ENCODE assay signal across 9 cellular contexts in genomic region chr15:64912379-64912778, GRCh38. TPM values are rescaled to one million over a fixed set of nuclear protein-coding genes. Genes with fewer than 3 reads are reported as not detected.
DNase-seq lines count a peak whose midpoint lies in the region; ATAC-seq and TF ChIP-seq lines count a peak whose summit lies in the region.
"Had no signal": no experiment of that assay in that cellular context is flagged by ENCODE, and none has a peak within 500 bp of the region (broad histone marks: within the 10 kb centered on the region; RNA-seq: fewer than 3 reads in every experiment).

No MANE protein-coding gene starts in this region.

- in situ Hi-C loops in brain microvascular endothelial cell (cut with HindIII; ENCODE audit: low pct_ligation_motif_present, low sequenced_read_pairs): no loop called here

- intact Hi-C loops in colonic mucosa (cut with DNase I): no loop called here

- H3K4me3 Mint-ChIP-seq in stimulated activated naive CD8-positive, alpha-beta T cell treated with anti-CD3 and anti-CD28 coated beads, Interleukin-15, Interleukin-2, amounts not matched to agents 100 ng/mL and 50 ng/mL, for 24 hours: peak overlapping the region; percentile 18
- H3K4me3 Mint-ChIP-seq in stimulated activated naive CD8-positive, alpha-beta T cell treated with anti-CD3 and anti-CD28 coated beads, Interleukin-15, amount 100 ng/mL, for 72 hours: peak overlapping the region in 1 of 2 donors; percentile 83
- H3K4me3 Mint-ChIP-seq in naive B cell: peak overlapping the region in 5 of 8 donors; percentile 1 to 81 (median 59)

- H3K9me3 Mint-ChIP-seq in stimulated activated naive CD8-positive, alpha-beta T cell treated with anti-CD3 and anti-CD28 coated beads, Interleukin-15, Interleukin-2, amounts not matched to agents 100 ng/mL and 50 ng/mL, for 24 hours: no peaks in the 10 kb centered on the region
- H3K9me3 Mint-ChIP-seq in stimulated activated naive CD8-positive, alpha-beta T cell treated with anti-CD3 and anti-CD28 coated beads, Interleukin-15, amount 100 ng/mL, for 72 hours: no peaks in the 10 kb centered on the region
- H3K9me3 Mint-ChIP-seq in naive B cell: no peaks in the 10 kb centered on the region

- TF ChIP-seq CTCF in colonic mucosa (IDR thresholded peaks at IDR 0.05) (no peak), brain microvascular endothelial cell (IDR thresholded peaks at IDR 0.05; ENCODE audit: low read depth, low read length, missing control alignments) (no peak)

- no peaks in the 10 kb centered on the region for H3K36me3 ChIP-seq in colonic mucosa
- H3K36me3 ChIP-seq in brain microvascular endothelial cell (replicated peaks): no peaks in the 10 kb centered on the region

- DNase-seq in stimulated activated naive CD8-positive, alpha-beta T cell treated with anti-CD3 and anti-CD28 coated beads, Interleukin-15, amount 100 ng/mL, for 72 hours: no peak
- DNase-seq in colonic mucosa (no peak), naive B cell (no peak), brain microvascular endothelial cell (no peak), NCI-H524 treated with DMSO at 0.1 percent for 48 hours (lab: John Stamatoyannopoulos, UW) (no peak), HK-2 (ENCODE audit: unreplicated experiment) (no peak)
- DNase-seq: NCI-H2171 treated with DMSO at 0.1 percent for 48 hours had no signal

- H3K27ac ChIP-seq in colonic mucosa: no peak overlapping the region
- H3K27ac ChIP-seq in brain microvascular endothelial cell: no peak overlapping the region

- no peak overlapping the region for H3K27ac Mint-ChIP-seq in stimulated activated naive CD8-positive, alpha-beta T cell treated with anti-CD3 and anti-CD28 coated beads, Interleukin-15, Interleukin-2, amounts not matched to agents 100 ng/mL and 50 ng/mL, for 24 hours
- no peak overlapping the region for H3K27ac Mint-ChIP-seq in stimulated activated naive CD8-positive, alpha-beta T cell treated with anti-CD3 and anti-CD28 coated beads, Interleukin-15, amount 100 ng/mL, for 72 hours
- peak overlapping the region in 1 of 6 donors; percentile 62 for H3K27ac Mint-ChIP-seq in naive B cell

- H3K4me1 ChIP-seq in colonic mucosa: no peaks in the 10 kb centered on the region

- no peaks in the 10 kb centered on the region for H3K27me3 ChIP-seq in colonic mucosa
- H3K27me3 ChIP-seq in brain microvascular endothelial cell (replicated peaks): no peaks in the 10 kb centered on the region

- H3K27me3 Mint-ChIP-seq in stimulated activated naive CD8-positive, alpha-beta T cell treated with anti-CD3 and anti-CD28 coated beads, Interleukin-15, Interleukin-2, amounts not matched to agents 100 ng/mL and 50 ng/mL, for 24 hours: peaks cover 8% of the 10 kb centered on the region
- H3K27me3 Mint-ChIP-seq in stimulated activated naive CD8-positive, alpha-beta T cell treated with anti-CD3 and anti-CD28 coated beads, Interleukin-15, amount 100 ng/mL, for 72 hours: peaks cover 25% of the 10 kb centered on the region
- peaks cover 18 to 39% (median 21%) of the 10 kb centered on the region in 3 donors for H3K27me3 Mint-ChIP-seq in naive B cell

- H3K4me3 ChIP-seq in colonic mucosa (peak overlapping the region; percentile 33), brain microvascular endothelial cell (ENCODE audit: low read depth, low read length) (no peak overlapping the region)

- no peak for ATAC-seq in stimulated activated naive CD8-positive, alpha-beta T cell treated with anti-CD3 and anti-CD28 coated beads, Interleukin-15, amount 100 ng/mL, for 72 hours
- ATAC-seq in naive B cell (ENCODE audit: low read depth in 2 of 2) (no peak), GM19397 (IDR thresholded peaks at IDR 0.05; ENCODE audit: unreplicated experiment) (no peak)

- H3K4me1 Mint-ChIP-seq in stimulated activated naive CD8-positive, alpha-beta T cell treated with anti-CD3 and anti-CD28 coated beads, Interleukin-15, Interleukin-2, amounts not matched to agents 100 ng/mL and 50 ng/mL, for 24 hours (ENCODE audit: low read depth): peaks cover 13% of the 10 kb centered on the region
- H3K4me1 Mint-ChIP-seq in stimulated activated naive CD8-positive, alpha-beta T cell treated with anti-CD3 and anti-CD28 coated beads, Interleukin-15, amount 100 ng/mL, for 72 hours: peaks cover 44% of the 10 kb centered on the region
- H3K4me1 Mint-ChIP-seq in naive B cell: peaks cover 8 to 18% (median 13%) of the 10 kb centered on the region in 3 donors

- no peak overlapping the region for H3K9ac ChIP-seq in colonic mucosa (ENCODE audit: low read depth in 2 of 2, low read length in 2 of 2)

- no peaks in the 10 kb centered on the region for H3K9me3 ChIP-seq in colonic mucosa

- H3K36me3 Mint-ChIP-seq in stimulated activated naive CD8-positive, alpha-beta T cell treated with anti-CD3 and anti-CD28 coated beads, Interleukin-15, Interleukin-2, amounts not matched to agents 100 ng/mL and 50 ng/mL, for 24 hours (ENCODE audit: low read depth): no peaks in the 10 kb centered on the region
- H3K36me3 Mint-ChIP-seq in naive B cell: no peaks in the 10 kb centered on the region

RNA-seq across cellular contexts. Expression of gene ANKDD1A, which starts 0.7 kb away (rescaled TPM):
- 1 to 10 TPM in 1 of 2 donors, under 1 TPM in 1; 0.32 to 1.9 TPM for total RNA-seq in colonic mucosa
- polyA plus RNA-seq in naive B cell (ENCODE audit: low read depth in 6 of 6): 1 to 10 TPM in 3 of 6 donors, under 1 TPM in 2, not detected in 1; 0.14 to 3.3 (median 1.3) TPM
